25 cellular contexts compared by ENCODE assay signal in genomic region chr15:64599226-64599625, GRCh38.
DNase-seq lines count a peak whose midpoint lies in the region; ATAC-seq, FAIRE-seq and TF ChIP-seq lines count a peak whose summit lies in the region.
"Had no signal": no experiment of that assay in that cellular context is flagged by ENCODE, and none has a peak within 500 bp of the region (broad histone marks: within the 10 kb centered on the region; RNA-seq: fewer than 3 reads in every experiment).

No MANE protein-coding gene starts in this region.

- H3K4me1 ChIP-seq in A549 (peaks cover 52% of the 10 kb centered on the region), Karpas-422 (ENCODE audit: low read length) (peaks cover 67% of the 10 kb centered on the region), tibial nerve (peaks cover 0 to 41% (median 17%) of the 10 kb centered on the region in 4 donors)
- H3K4me1 ChIP-seq: SJCRH30 had no signal

- no peak for TF ChIP-seq POLR2A in A549 (IDR thresholded peaks at IDR 0.05; ENCODE audit: low read length)
- no peak for TF ChIP-seq POLR2A in tibial nerve (IDR thresholded peaks at IDR 0.05)
- no peak for TF ChIP-seq POLR2A in H54 (IDR thresholded peaks at IDR 0.05; ENCODE audit: low read depth, low read length)

- peaks cover 92% of the 10 kb centered on the region for H3K79me2 ChIP-seq in Karpas-422 (ENCODE audit: low read length)

- H3K4me2 ChIP-seq in A549, result peak overlapping the region; percentile 49
- H3K4me2 ChIP-seq in Karpas-422 (ENCODE audit: low read depth, low read length, poor library complexity, severe bottlenecking), result no peak overlapping the region

- DNase-seq in A549 (ENCODE audit: low read depth in 1 of 2, low spot score in 1 of 2), result no peak
- no peak for DNase-seq in Karpas-422
- DNase-seq in epithelial cell of prostate (ENCODE audit: low read depth, low spot score), result no peak
- DNase-seq in tibial nerve (ENCODE audit: low spot score in 2 of 2), result no peak
- no peak for DNase-seq in H54 (ENCODE audit: insufficient read length, low spot score)
- DNase-seq: activated CD4-positive, alpha-beta memory T cell treated with anti-CD3 and anti-CD28 coated beads for 36 hours; activated naive CD8-positive, alpha-beta T cell treated with anti-CD3 and anti-CD28 coated beads, Interleukin-2, amount 10 ng/mL, durations not matched to agents 7 days and 5 days; AML-193; kidney; lower lobe of right lung; NCI-H1092 treated with DMSO at 0.1 percent for 48 hours; NCI-H1930; NCI-H2227 treated with DMSO at 0.1 percent for 48 hours; NCI-H774; nucleus accumbens; OCI-M1; SJCRH30; stimulated activated CD4-positive, alpha-beta T cell treated with anti-CD3 and anti-CD28 coated beads, Interleukin-2, amount 100 ng/mL, for 24 hours had no signal

- no peak overlapping the region for H3K9ac ChIP-seq in Karpas-422 (ENCODE audit: low read length)

- no peak for ATAC-seq in A549
- ATAC-seq in activated CD4-positive, CD25-positive, alpha-beta regulatory T cell treated with anti-CD3 and anti-CD28 coated beads, Interleukin-2, amount 50 U/mL, for 24 hours, result no peak
- ATAC-seq: HepG2; lower lobe of right lung; stimulated activated effector memory CD8-positive, alpha-beta T cell treated with anti-CD3 and anti-CD28 coated beads, Interleukin-12 subunit alpha, Interleukin-12 subunit beta, amount 100 ng/mL, for 72 hours had no signal

- H3K27ac ChIP-seq in 22Rv1, result peak overlapping the region; percentile 12; the same call in 1 of the 2 replicates
- peak overlapping the region in 1 of 2 experiments; percentile 7; a peak in 2 of 6 replicates for H3K27ac ChIP-seq in A549
- H3K27ac ChIP-seq in Karpas-422 (ENCODE audit: low read length), result peak overlapping the region; percentile 35; the same call in 1 of the 2 replicates
- H3K27ac ChIP-seq in epithelial cell of prostate, result peak overlapping the region; percentile 19
- H3K27ac ChIP-seq in tibial nerve, result no peak overlapping the region
- H3K27ac ChIP-seq: lower lobe of right lung, SJCRH30, thoracic aorta had no signal

- H4K20me1 ChIP-seq in Karpas-422 (ENCODE audit: insufficient read depth, low read depth, low read length), result no peaks in the 10 kb centered on the region

- FAIRE-seq in A549 (lab: Jason Lieb, UNC) (no peak), H54 (lab: Jason Lieb, UNC) (no peak)
- FAIRE-seq: colon, HepG2, kidney had no signal

- POLR2A ChIA-PET in A549 (lab: Yijun Ruan, JAX), result no interaction called here

- H3K36me3 ChIP-seq in Karpas-422 (ENCODE audit: insufficient read depth, low read length) (no peaks in the 10 kb centered on the region), tibial nerve (no peaks in the 10 kb centered on the region)
- H3K36me3 ChIP-seq: lower lobe of right lung, SJCRH30, thoracic aorta had no signal

- H3K4me3 ChIP-seq in A549 (no peak overlapping the region), Karpas-422 (ENCODE audit: low read length) (no peak overlapping the region), tibial nerve (no peak overlapping the region)
- H3K4me3 ChIP-seq: lower lobe of right lung, SJCRH30, skin epidermis, thoracic aorta had no signal

- no peaks in the 10 kb centered on the region for H3K9me2 ChIP-seq in Karpas-422 (replicated peaks; ENCODE audit: insufficient read depth, low read length)

- no peak overlapping the region for H2AFZ ChIP-seq in Karpas-422 (ENCODE audit: low read length)

- TF ChIP-seq CTCF in 22Rv1 (IDR thresholded peaks at IDR 0.05) (no peak), A549 (IDR thresholded peaks at IDR 0.05) (no peak), tibial nerve (IDR thresholded peaks at IDR 0.05) (no peak)

- no peaks in the 10 kb centered on the region for H3K9me3 ChIP-seq in A549
- no peaks in the 10 kb centered on the region for H3K9me3 ChIP-seq in Karpas-422 (ENCODE audit: low read length)
- H3K9me3 ChIP-seq in tibial nerve, result no peaks in the 10 kb centered on the region
- H3K9me3 ChIP-seq: lower lobe of right lung, SJCRH30, thoracic aorta had no signal

- no peak for TF ChIP-seq EP300 in A549 (IDR thresholded peaks at IDR 0.05)
- TF ChIP-seq EP300 in tibial nerve (IDR thresholded peaks at IDR 0.05), result no peak

- no peaks in the 10 kb centered on the region for H3K27me3 ChIP-seq in Karpas-422 (ENCODE audit: low read length)
- H3K27me3 ChIP-seq in tibial nerve, result no peaks in the 10 kb centered on the region
- H3K27me3 ChIP-seq: SJCRH30 had no signal

- no peak for TF ChIP-seq RAD21 in A549 (conservative IDR thresholded peaks at IDR 0.05 in 1 of 2, IDR thresholded peaks at IDR 0.05 in 1 of 2)

- CTCF ChIA-PET in A549 (lab: Yijun Ruan, JAX), result no interaction called here

TF ChIP-seq in A549, 52 proteins besides CTCF, POLR2A, EP300 and RAD21:
- TF ChIP-seq HDAC2 (IDR thresholded peaks at IDR 0.05) (no peak), BCL3 (IDR thresholded peaks at IDR 0.05) (no peak), TFCP2L1 (CRISPR knock-in tag; IDR thresholded peaks at IDR 0.05) (no peak), KDM1A (IDR thresholded peaks at IDR 0.05; ENCODE audit: low read depth) (no peak), RNF2 (IDR thresholded peaks at IDR 0.05; ENCODE audit: borderline replicate concordance, low read depth) (no peak), EHMT2 (IDR thresholded peaks at IDR 0.05; ENCODE audit: low read depth) (no peak), GATA3 (IDR thresholded peaks at IDR 0.05; ENCODE audit: borderline replicate concordance) (no peak), CEBPB (IDR thresholded peaks at IDR 0.05) (no peak), HOXB5 (CRISPR knock-in tag; IDR thresholded peaks at IDR 0.05) (no peak), KDM5A (IDR thresholded peaks at IDR 0.05) (no peak)
TF ChIP-seq in A549: peak in this region for 0.

Comparison
In these comparisons a context has a peak if more than half of its experiments do, and no peak if none do; other contexts are left out.
1. H3K27ac ChIP-seq: peak in 22Rv1 (single experiment), Karpas-422 (single experiment) and epithelial cell of prostate (single experiment); none in tibial nerve (0 of 4).